In genomic region chr10:128877936-128878335, GRCh38 we compare ENCODE assay signal across 32 cellular contexts.
"Had no signal": no experiment of that assay in that cellular context is flagged by ENCODE, and none has a peak within 500 bp of the region (broad histone marks: within the 10 kb centered on the region; RNA-seq: fewer than 3 reads in every experiment).

No MANE protein-coding gene starts in this region.

- H3K4me1 ChIP-seq: ascending aorta, breast epithelium, colonic mucosa, esophagus squamous epithelium had no signal

- H3K4me3 ChIP-seq: ascending aorta, breast epithelium, cardiac muscle cell, colonic mucosa, dorsolateral prefrontal cortex, esophagus squamous epithelium had no signal

- DNase-seq: activated CD4-positive, alpha-beta memory T cell treated with anti-CD3 and anti-CD28 coated beads for 36 hours; activated CD4-positive, alpha-beta T cell treated with anti-CD3 and anti-CD28 coated beads for 36 hours; activated CD4-positive, alpha-beta T cell treated with anti-CD3 and anti-CD28 coated beads, Interleukin-2, amount 10 ng/mL, durations not matched to agents 24 days and 14 days; activated CD4-positive, CD25-positive, alpha-beta regulatory T cell; activated CD4-positive, CD25-positive, alpha-beta regulatory T cell treated with anti-CD3 and anti-CD28 coated beads, Interleukin-2, amount 50 U/mL, for 72 hours; activated CD8-positive, alpha-beta memory T cell treated with anti-CD3 and anti-CD28 coated beads, Interleukin-2, amount 50 U/mL, for 48 hours; activated CD8-positive, alpha-beta T cell treated with anti-CD3 and anti-CD28 coated beads, Interleukin-2, amount 10 ng/mL, durations not matched to agents 7 days and 5 days; activated gamma-delta T cell; activated naive CD4-positive, alpha-beta T cell; activated naive CD4-positive, alpha-beta T cell treated with anti-CD3 and anti-CD28 coated beads, Interleukin-2, amount 10 ng/mL, durations not matched to agents 7 days and 5 days; activated naive CD8-positive, alpha-beta T cell treated with anti-CD3 and anti-CD28 coated beads, Interleukin-2, amount 10 ng/mL, durations not matched to agents 7 days and 5 days; activated T-cell treated with anti-CD3 and anti-CD28 coated beads for 4 hours; activated T-cell treated with anti-CD3 and anti-CD28 coated beads, Interleukin-2, amount 50 U/mL, for 24 hours; activated T-cell treated with anti-CD3 and anti-CD28 coated beads, Interleukin-2, amount 50 U/mL, for 72 hours; central memory CD4-positive, alpha-beta T cell; cerebellar nuclear complex; colonic mucosa; dorsolateral prefrontal cortex; effector CD4-positive, alpha-beta T cell; effector memory CD8-positive, alpha-beta T cell; esophagus squamous epithelium; T-helper 2 cell had no signal

- H3K27ac ChIP-seq: ascending aorta, breast epithelium, cardiac muscle cell, colonic mucosa, dorsolateral prefrontal cortex, epithelial cell of prostate, esophagus squamous epithelium had no signal

- H3K36me3 ChIP-seq: ascending aorta, breast epithelium, cardiac muscle cell, colonic mucosa, esophagus squamous epithelium had no signal

- H3K4me3 Mint-ChIP-seq: activated CD4-positive, alpha-beta memory T cell treated with anti-CD3 and anti-CD28 coated beads for 36 hours; activated CD4-positive, alpha-beta T cell treated with anti-CD3 and anti-CD28 coated beads for 36 hours; activated CD4-positive, alpha-beta T cell treated with anti-CD3 and anti-CD28 coated beads, Interleukin-2, amount 10 ng/mL, durations not matched to agents 24 days and 14 days; activated CD8-positive, alpha-beta T cell treated with anti-CD3 and anti-CD28 coated beads, Interleukin-2, amount 10 ng/mL, durations not matched to agents 7 days and 5 days; activated naive CD4-positive, alpha-beta T cell treated with anti-CD3 and anti-CD28 coated beads, Interleukin-2, amount 10 ng/mL, durations not matched to agents 7 days and 5 days; activated naive CD8-positive, alpha-beta T cell treated with anti-CD3 and anti-CD28 coated beads, Interleukin-2, amount 10 ng/mL, durations not matched to agents 7 days and 5 days; activated T-cell treated with anti-CD3 and anti-CD28 coated beads, Interleukin-2, amount 50 U/mL, for 24 hours; activated T-cell treated with anti-CD3 and anti-CD28 coated beads, Interleukin-2, amount 50 U/mL, for 72 hours; brain; dendritic cell treated with granulocyte-macrophage colony-stimulating factor and Interleukin-4, amounts not matched to agents 40 ng/mL and 50 ng/mL, for 4 days; effector memory CD8-positive, alpha-beta T cell had no signal

- FAIRE-seq: endometrium, endothelial cell of umbilical vein, frontal cortex had no signal

- H3K36me3 Mint-ChIP-seq: activated CD4-positive, alpha-beta memory T cell treated with anti-CD3 and anti-CD28 coated beads for 36 hours; activated naive CD4-positive, alpha-beta T cell treated with anti-CD3 and anti-CD28 coated beads, Interleukin-2, amount 10 ng/mL, durations not matched to agents 7 days and 5 days; activated naive CD8-positive, alpha-beta T cell treated with anti-CD3 and anti-CD28 coated beads, Interleukin-2, amount 10 ng/mL, durations not matched to agents 7 days and 5 days; brain had no signal

- H3K27me3 Mint-ChIP-seq: activated naive CD4-positive, alpha-beta T cell treated with anti-CD3 and anti-CD28 coated beads, Interleukin-2, amount 10 ng/mL, durations not matched to agents 7 days and 5 days; dendritic cell treated with granulocyte-macrophage colony-stimulating factor and Interleukin-4, amounts not matched to agents 40 ng/mL and 50 ng/mL, for 4 days had no signal

- H3K4me1 Mint-ChIP-seq: activated CD4-positive, alpha-beta T cell treated with anti-CD3 and anti-CD28 coated beads for 36 hours; activated CD4-positive, alpha-beta T cell treated with anti-CD3 and anti-CD28 coated beads, Interleukin-2, amount 10 ng/mL, durations not matched to agents 24 days and 14 days; activated naive CD4-positive, alpha-beta T cell treated with anti-CD3 and anti-CD28 coated beads, Interleukin-2, amount 10 ng/mL, durations not matched to agents 7 days and 5 days; activated naive CD8-positive, alpha-beta T cell treated with anti-CD3 and anti-CD28 coated beads, Interleukin-2, amount 10 ng/mL, durations not matched to agents 7 days and 5 days had no signal

- ATAC-seq: activated CD4-positive, alpha-beta T cell treated with anti-CD3 and anti-CD28 coated beads for 36 hours; activated CD8-positive, alpha-beta T cell treated with anti-CD3 and anti-CD28 coated beads, Interleukin-2, amount 10 ng/mL, durations not matched to agents 7 days and 5 days; activated naive CD4-positive, alpha-beta T cell treated with anti-CD3 and anti-CD28 coated beads, Interleukin-2, amount 50 U/mL, for 72 hours; activated T-cell treated with anti-CD3 and anti-CD28 coated beads, Interleukin-2, amount 50 U/mL, for 72 hours; effector memory CD8-positive, alpha-beta T cell had no signal

- H3K9me3 Mint-ChIP-seq: activated CD4-positive, alpha-beta memory T cell treated with anti-CD3 and anti-CD28 coated beads for 36 hours; activated CD4-positive, alpha-beta T cell treated with anti-CD3 and anti-CD28 coated beads, Interleukin-2, amount 10 ng/mL, durations not matched to agents 24 days and 14 days; activated naive CD4-positive, alpha-beta T cell treated with anti-CD3 and anti-CD28 coated beads, Interleukin-2, amount 10 ng/mL, durations not matched to agents 7 days and 5 days; activated naive CD8-positive, alpha-beta T cell treated with anti-CD3 and anti-CD28 coated beads, Interleukin-2, amount 10 ng/mL, durations not matched to agents 7 days and 5 days; activated T-cell treated with anti-CD3 and anti-CD28 coated beads, Interleukin-2, amount 50 U/mL, for 24 hours; activated T-cell treated with anti-CD3 and anti-CD28 coated beads, Interleukin-2, amount 50 U/mL, for 72 hours; dendritic cell treated with granulocyte-macrophage colony-stimulating factor and Interleukin-4, amounts not matched to agents 40 ng/mL and 50 ng/mL, for 4 days had no signal

- H3K27ac Mint-ChIP-seq: activated CD4-positive, alpha-beta memory T cell treated with anti-CD3 and anti-CD28 coated beads for 36 hours; activated CD4-positive, alpha-beta T cell treated with anti-CD3 and anti-CD28 coated beads for 36 hours; activated CD4-positive, alpha-beta T cell treated with anti-CD3 and anti-CD28 coated beads, Interleukin-2, amount 10 ng/mL, durations not matched to agents 24 days and 14 days; activated CD8-positive, alpha-beta T cell treated with anti-CD3 and anti-CD28 coated beads, Interleukin-2, amount 10 ng/mL, durations not matched to agents 7 days and 5 days; activated naive CD4-positive, alpha-beta T cell treated with anti-CD3 and anti-CD28 coated beads, Interleukin-2, amount 10 ng/mL, durations not matched to agents 7 days and 5 days; activated naive CD4-positive, alpha-beta T cell treated with anti-CD3 and anti-CD28 coated beads, Interleukin-2, amount 50 U/mL, for 72 hours; activated naive CD8-positive, alpha-beta T cell treated with anti-CD3 and anti-CD28 coated beads, Interleukin-2, amount 10 ng/mL, durations not matched to agents 7 days and 5 days; activated T-cell treated with anti-CD3 and anti-CD28 coated beads, Interleukin-2, amount 50 U/mL, for 24 hours; activated T-cell treated with anti-CD3 and anti-CD28 coated beads, Interleukin-2, amount 50 U/mL, for 72 hours; dendritic cell treated with granulocyte-macrophage colony-stimulating factor and Interleukin-4, amounts not matched to agents 40 ng/mL and 50 ng/mL, for 4 days; effector memory CD8-positive, alpha-beta T cell had no signal

- H3K27me3 ChIP-seq: ascending aorta, breast epithelium, cardiac muscle cell, colonic mucosa, esophagus squamous epithelium had no signal

- H3K9me3 ChIP-seq: ascending aorta, breast epithelium, colonic mucosa, esophagus squamous epithelium had no signal
